Comparison of ENCODE assay signal across 23 cellular contexts in the genomic region with DNA sequence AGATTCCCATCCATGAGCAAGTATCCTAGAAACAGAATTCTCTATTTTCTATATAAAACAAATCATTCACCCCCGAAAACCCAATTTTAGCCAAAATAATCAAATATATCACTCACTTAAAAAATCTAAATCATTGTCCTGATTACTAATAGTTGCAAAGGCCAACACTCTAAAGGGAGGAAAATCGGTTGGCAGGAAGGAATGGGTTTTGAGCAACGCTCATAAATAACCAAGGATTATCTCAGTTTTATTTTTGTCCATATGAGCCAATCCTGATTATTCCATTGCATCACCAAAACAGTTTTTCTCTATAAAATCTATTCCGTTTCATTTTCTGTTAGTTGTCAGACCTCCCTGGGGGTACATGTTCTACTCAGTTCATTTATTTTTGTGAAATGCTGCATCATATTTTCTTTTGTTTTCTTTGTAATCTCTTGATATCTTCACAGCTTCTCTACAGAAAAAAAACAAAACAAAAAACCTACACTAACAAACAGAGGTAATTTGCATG.
"Had no signal": no experiment of that assay in that cellular context is flagged by ENCODE, and none has a peak within 500 bp of the region (broad histone marks: within the 10 kb centered on the region; RNA-seq: fewer than 3 reads in every experiment).

No MANE protein-coding gene starts in this region.

- H3K4me3 ChIP-seq: cardiac muscle cell, SJSA1 had no signal

- H3K9me3 ChIP-seq: SJSA1 had no signal

- H3K4me1 ChIP-seq: SJSA1 had no signal

- H3K27ac ChIP-seq: brain microvascular endothelial cell, cardiac muscle cell, SJSA1 had no signal

- H3K27me3 ChIP-seq: brain microvascular endothelial cell, cardiac muscle cell, SJSA1 had no signal

- H3K36me3 ChIP-seq: brain microvascular endothelial cell, cardiac muscle cell, SJSA1 had no signal

- DNase-seq: activated CD4-positive, alpha-beta T cell treated with anti-CD3 and anti-CD28 coated beads for 48 hours; activated CD4-positive, alpha-beta T cell treated with anti-CD3 and anti-CD28 coated beads, Interleukin-2, amount 50 U/mL, for 4 hours; activated CD4-positive, CD25-positive, alpha-beta regulatory T cell treated with anti-CD3 and anti-CD28 coated beads, Interleukin-2, amount 50 U/mL, for 72 hours; activated CD8-positive, alpha-beta memory T cell treated with anti-CD3 and anti-CD28 coated beads, Interleukin-2, amount 50 U/mL, for 48 hours; activated CD8-positive, alpha-beta T cell treated with anti-CD3 and anti-CD28 coated beads, Interleukin-2, amount 10 ng/mL, durations not matched to agents 7 days and 5 days; activated T-cell treated with anti-CD3 and anti-CD28 coated beads, Interleukin-2, amount 50 U/mL, for 1 hour; amniotic stem cell; brain microvascular endothelial cell; Kasumi-1; NCI-H1105; NCI-H1436; NCI-H1694 treated with DMSO at 0.1 percent for 48 hours; NCI-H2081; NCI-H510A treated with DMSO at 0.1 percent for 48 hours; NCI-H69; NK-92 treated with Interleukin-12 subunit alpha and Interleukin-12 subunit beta, amount 100 ng/mL, for 24 hours; PC-3; SHP77; SW 1271 had no signal

- ATAC-seq: activated CD8-positive, alpha-beta T cell treated with anti-CD3 and anti-CD28 coated beads, Interleukin-2, amount 10 ng/mL, durations not matched to agents 7 days and 5 days; PC-3; SK-N-SH treated with all-trans-retinoic acid at 6 μM for 48 hours; WTC11 had no signal
